ENCODE assay signal across 1 cellular context in genomic region chr12:116381744-116382455, GRCh38.
TF ChIP-seq lines count a peak whose summit lies in the region.

No MANE protein-coding gene starts in this region.

TF ChIP-seq in K562, 482 proteins besides CTCF, POLR2A, EP300 and RAD21 (continued from another document):
- TF ChIP-seq BRF2 (IDR thresholded peaks at IDR 0.05; ENCODE audit: borderline replicate concordance, insufficient read depth, insufficient read length) (no peak), PHF21A (IDR thresholded peaks at IDR 0.05; ENCODE audit: borderline replicate concordance, low read depth) (no peak), HNRNPLL (IDR thresholded peaks at IDR 0.05; ENCODE audit: low read depth, low read length, poor library complexity, severe bottlenecking) (no peak), GATAD2A (IDR thresholded peaks at IDR 0.05) (no peak), CAMTA2 (CRISPR knock-in tag; conservative IDR thresholded peaks at IDR 0.05) (no peak), TFE3 (CRISPR knock-in tag; IDR thresholded peaks at IDR 0.05) (no peak), CUX1 (CRISPR knock-in tag; IDR thresholded peaks at IDR 0.05) (no peak), ZNF512 (tag; IDR thresholded peaks at IDR 0.05) (no peak), TAF1 (IDR thresholded peaks at IDR 0.05; ENCODE audit: control insufficient read depth, extremely low read depth, insufficient read depth, low read length, severe bottlenecking) (no peak), ZNF592 (IDR thresholded peaks at IDR 0.05) (no peak), ATF2 (CRISPR knock-in tag; IDR thresholded peaks at IDR 0.05) (no peak)
